ENCODE assay signal across 28 cellular contexts in the genomic region with DNA sequence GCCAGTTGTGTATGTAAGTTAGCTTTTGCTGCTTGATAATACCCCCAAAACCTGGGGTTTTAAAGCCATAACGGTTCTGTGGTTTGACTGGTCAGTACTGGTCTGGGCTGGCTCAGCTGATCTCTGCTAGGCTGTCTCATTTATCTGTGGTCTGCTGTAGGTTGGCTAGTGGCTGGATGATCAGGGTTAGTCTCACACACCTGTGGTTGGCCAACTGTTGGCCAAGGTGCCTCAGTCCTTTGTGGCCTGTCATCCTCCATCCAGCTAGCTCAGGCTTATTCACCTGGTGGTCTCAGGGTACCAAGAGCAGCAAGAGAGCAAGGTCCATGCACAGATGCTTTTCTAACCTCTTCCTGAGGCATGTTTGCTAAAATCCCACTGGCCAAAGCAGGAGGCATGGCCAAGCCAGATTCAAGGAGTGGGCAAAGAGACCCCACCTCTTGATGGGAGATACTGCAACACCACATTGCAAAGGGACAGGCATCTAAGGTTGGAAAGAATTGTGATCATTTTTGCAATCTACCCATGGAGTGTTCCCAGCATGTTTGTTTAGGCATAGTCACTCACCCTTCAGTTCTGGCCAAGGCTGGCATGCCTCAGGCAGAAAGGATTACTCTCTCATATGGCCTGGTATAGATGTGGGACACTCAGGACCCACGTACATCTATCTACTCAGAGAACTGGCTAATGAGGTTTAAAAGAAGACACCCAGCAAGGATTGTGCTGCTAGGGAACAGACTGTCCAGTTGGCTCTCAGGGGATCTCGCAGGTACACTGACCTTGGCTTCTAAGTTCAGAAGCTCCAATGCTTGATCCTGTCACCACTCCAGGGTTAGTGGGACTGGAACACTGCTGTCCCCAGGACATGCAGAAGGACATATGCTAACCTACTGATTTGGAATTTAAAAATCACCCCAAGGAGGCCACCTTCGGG.
DNase-seq lines count a peak whose midpoint lies in the region; ATAC-seq, FAIRE-seq and TF ChIP-seq lines count a peak whose summit lies in the region.
"Had no signal": no experiment of that assay in that cellular context is flagged by ENCODE, and none has a peak within 500 bp of the region (broad histone marks: within the 10 kb centered on the region; RNA-seq: fewer than 3 reads in every experiment).

No MANE protein-coding gene starts in this region.

- H3K9ac ChIP-seq in K562 (ENCODE audit: insufficient read depth in 1 of 2, low read depth in 2 of 2, low read length in 2 of 2) (no peak overlapping the region), stomach smooth muscle (ENCODE audit: low read length in 2 of 2) (no peak overlapping the region)
- H3K9ac ChIP-seq: BLaER1 treated with 17β-estradiol and CSF1 and Interleukin-3, amounts not matched to agents 10 nM and 100 nM; neural progenitor cell had no signal

- TF ChIP-seq EP300 in K562 (IDR thresholded peaks at IDR 0.05; ENCODE audit: low read length) = no peak

- no peak for FAIRE-seq in K562 (lab: Jason Lieb, UNC)

- TF ChIP-seq CTCF in LNCaP clone FGC (IDR thresholded peaks at IDR 0.05; ENCODE audit: control insufficient read depth, extremely low read depth, insufficient read depth) (no peak), K562 (IDR thresholded peaks at IDR 0.05 in 2 of 3, conservative IDR thresholded peaks at IDR 0.05 in 1 of 3; ENCODE audit: insufficient read depth in 2 of 3, low read depth in 1 of 3, low read length in 3 of 3) (no peak), lower lobe of right lung (IDR thresholded peaks at IDR 0.05) (no peak)

- intact Hi-C loops in K562 (cut with micrococcal nuclease) = no loop called here
- intact Hi-C loops in lower lobe of right lung (cut with DNase I) = no loop called here

- H3K9me3 ChIP-seq in K562 (replicated peaks; ENCODE audit: control insufficient read depth, insufficient read depth, low read depth, low read length) (no peaks in the 10 kb centered on the region), lower lobe of right lung (no peaks in the 10 kb centered on the region), stomach smooth muscle (ENCODE audit: control insufficient read depth in 2 of 2, low read length in 2 of 2) (no peaks in the 10 kb centered on the region)
- H3K9me3 ChIP-seq: BLaER1 treated with 17β-estradiol and CSF1 and Interleukin-3, amounts not matched to agents 10 nM and 100 nM had no signal

- H2AFZ ChIP-seq in K562 (ENCODE audit: low read depth, low read length) = no peak overlapping the region
- H2AFZ ChIP-seq: neural progenitor cell had no signal

- H3K36me3 Mint-ChIP-seq in T-cell = no peaks in the 10 kb centered on the region
- H3K36me3 Mint-ChIP-seq: memory B cell had no signal

- peaks cover 4% of the 10 kb centered on the region; the same call in 1 of the 2 replicates for H4K20me1 ChIP-seq in K562 (replicated peaks; ENCODE audit: control insufficient read depth, insufficient read depth, low read length)

- in situ Hi-C loops in K562 (cut with MboI) = no loop called here

- H3K27me3 Mint-ChIP-seq in T-cell = no peaks in the 10 kb centered on the region
- H3K27me3 Mint-ChIP-seq: memory B cell; stimulated activated naive CD8-positive, alpha-beta T cell treated with anti-CD3 and anti-CD28 coated beads, Interleukin-15, amount 100 ng/mL, for 72 hours had no signal

- DNase-seq in LNCaP clone FGC (ENCODE audit: low read depth) = peak; percentile 82
- no peak for DNase-seq in K562 (ENCODE audit: extremely low read depth in 1 of 4, low spot score in 3 of 4)
- DNase-seq in lower lobe of right lung = no peak
- no peak for DNase-seq in NCI-H2196 (lab: John Stamatoyannopoulos, UW; ENCODE audit: unreplicated experiment)
- DNase-seq in stimulated activated CD4-positive, alpha-beta T cell treated with anti-CD3 and anti-CD28 coated beads, Interleukin-2, amount 100 ng/mL, for 24 hours = no peak
- no peak for DNase-seq in T-cell
- DNase-seq: activated CD4-positive, alpha-beta T cell treated with anti-CD3 and anti-CD28 coated beads for 4 hours; activated CD8-positive, alpha-beta memory T cell treated with anti-CD3 and anti-CD28 coated beads for 24 hours; activated gamma-delta T cell; activated T-cell treated with anti-CD3 and anti-CD28 coated beads, Interleukin-2, amount 50 U/mL, for 1 hour; COR-L47; DMS53; GDM1; HCEC 1CT; Karpas-422; MV-4-11; NCI-H1436 treated with DMSO at 0.1 percent for 48 hours; NCI-H2107; NCI-H446; NCI-H774; stimulated activated naive CD8-positive, alpha-beta T cell treated with anti-CD3 and anti-CD28 coated beads, Interleukin-15, amount 100 ng/mL, for 72 hours; trophoblast cell had no signal

- H3K4me3 ChIP-seq in LNCaP clone FGC (ENCODE audit: low read depth, low read length) (no peak overlapping the region), K562 (no peak overlapping the region), lower lobe of right lung (no peak overlapping the region), stomach smooth muscle (ENCODE audit: low read length in 2 of 2) (no peak overlapping the region)
- H3K4me3 ChIP-seq: BLaER1 treated with 17β-estradiol and CSF1 and Interleukin-3, amounts not matched to agents 10 nM and 100 nM; neural progenitor cell had no signal

- H3K27me3 ChIP-seq in K562 (ENCODE audit: control insufficient read depth in 2 of 2, insufficient read depth in 2 of 2, low read length in 2 of 2) (peaks cover 37 to 74% of the 10 kb centered on the region in 2 experiments), lower lobe of right lung (ENCODE audit: low read depth) (no peaks in the 10 kb centered on the region), stomach smooth muscle (ENCODE audit: control insufficient read depth in 1 of 2, insufficient read depth in 2 of 2, low read length in 2 of 2) (no peaks in the 10 kb centered on the region)
- H3K27me3 ChIP-seq: BLaER1 treated with 17β-estradiol and CSF1 and Interleukin-3, amounts not matched to agents 10 nM and 100 nM; neural progenitor cell had no signal

- TF ChIP-seq RAD21 in K562 (CRISPR knock-in tag; conservative IDR thresholded peaks at IDR 0.05 in 1 of 2, IDR thresholded peaks at IDR 0.05 in 1 of 2) = no peak

- no peak overlapping the region for H3K27ac Mint-ChIP-seq in T-cell
- H3K27ac Mint-ChIP-seq: memory B cell; stimulated activated naive CD8-positive, alpha-beta T cell treated with anti-CD3 and anti-CD28 coated beads, Interleukin-15, amount 100 ng/mL, for 72 hours; T-helper 2 cell treated with Interferon-gamma antibody and Interleukin-4, amounts not matched to agents 5 μg/mL and 100 μg/mL, for 36 hours had no signal

- no peak overlapping the region for H3K4me2 ChIP-seq in K562 (ENCODE audit: insufficient read depth, low read length)
- H3K4me2 ChIP-seq: BLaER1 treated with 17β-estradiol and CSF1 and Interleukin-3, amounts not matched to agents 10 nM and 100 nM; neural progenitor cell had no signal

- no peak for TF ChIP-seq POLR2A in K562 (conservative IDR thresholded peaks at IDR 0.05)

- no peak overlapping the region for H3K27ac ChIP-seq in K562 (ENCODE audit: extremely low read depth, low read depth, low read length)
- H3K27ac ChIP-seq in lower lobe of right lung = no peak overlapping the region
- peak overlapping the region; percentile 58 for H3K27ac ChIP-seq in stomach smooth muscle (ENCODE audit: low read length)
- H3K27ac ChIP-seq: BLaER1 treated with 17β-estradiol and CSF1 and Interleukin-3, amounts not matched to agents 10 nM and 100 nM; HL-60; neural progenitor cell had no signal

- H3K4me1 ChIP-seq in K562 (replicated peaks in 1 of 2; ENCODE audit: control insufficient read depth in 2 of 2, insufficient read depth in 2 of 2, low read length in 2 of 2) (no peaks in the 10 kb centered on the region), lower lobe of right lung (peaks cover 31% of the 10 kb centered on the region), stomach smooth muscle (ENCODE audit: control insufficient read depth, insufficient read depth, low read length) (peaks cover 61% of the 10 kb centered on the region)
- H3K4me1 ChIP-seq: BLaER1 treated with 17β-estradiol and CSF1 and Interleukin-3, amounts not matched to agents 10 nM and 100 nM had no signal

- CTCF ChIA-PET in K562 (lab: Yijun Ruan, JAX; ENCODE audit: low intra/inter-chr PET ratio) = no interaction called here
- CTCF ChIA-PET in T-cell (lab: Charles Lee) = no interaction called here

- H3K9me3 Mint-ChIP-seq in T-cell = no peaks in the 10 kb centered on the region
- H3K9me3 Mint-ChIP-seq: memory B cell; neural progenitor cell; stimulated activated naive CD8-positive, alpha-beta T cell treated with anti-CD3 and anti-CD28 coated beads, Interleukin-15, amount 100 ng/mL, for 72 hours; T-helper 2 cell treated with Interferon-gamma antibody and Interleukin-4, amounts not matched to agents 5 μg/mL and 100 μg/mL, for 36 hours had no signal

- H3K9me1 ChIP-seq in K562 (ENCODE audit: control insufficient read depth, insufficient read depth, low read length) = no peaks in the 10 kb centered on the region

- no TSS peak for BruUV-seq in K562 (replicated peaks; lab: Mats Ljungman, UMichigan)

- no peak for ATAC-seq in K562
- peak; percentile 37 to 63 for ATAC-seq in lower lobe of right lung
- no peak for ATAC-seq in T-cell (replicated peaks in 1 of 4)
- ATAC-seq: stimulated activated naive CD8-positive, alpha-beta T cell treated with anti-CD3 and anti-CD28 coated beads, Interleukin-15, amount 100 ng/mL, for 72 hours had no signal

- POLR2A ChIA-PET in K562 (lab: Yijun Ruan, JAX) (no interaction called here), T-cell (lab: Charles Lee) (no interaction called here)

- no peaks in the 10 kb centered on the region for H3K36me3 ChIP-seq in K562 (ENCODE audit: control insufficient read depth, insufficient read depth, low read length)
- no peaks in the 10 kb centered on the region for H3K36me3 ChIP-seq in lower lobe of right lung
- H3K36me3 ChIP-seq in stomach smooth muscle (ENCODE audit: control insufficient read depth in 2 of 2, insufficient read depth in 2 of 2, low read length in 2 of 2) = no peaks in the 10 kb centered on the region
- H3K36me3 ChIP-seq: BLaER1 treated with 17β-estradiol and CSF1 and Interleukin-3, amounts not matched to agents 10 nM and 100 nM; neural progenitor cell had no signal

- H3K4me1 Mint-ChIP-seq in T-cell = no peaks in the 10 kb centered on the region
- H3K4me1 Mint-ChIP-seq: memory B cell; stimulated activated naive CD8-positive, alpha-beta T cell treated with anti-CD3 and anti-CD28 coated beads, Interleukin-15, amount 100 ng/mL, for 72 hours had no signal

- 2% methylated on average over 4 of the region's 4 CpGs for WGBS in K562 (ENCODE audit: insufficient coverage, low coverage, missing lambda C conversion rate)

- H3K79me2 ChIP-seq in K562 (ENCODE audit: control insufficient read depth, insufficient read depth, low read length) = no peaks in the 10 kb centered on the region

- no peak overlapping the region for H3K4me3 Mint-ChIP-seq in T-cell
- H3K4me3 Mint-ChIP-seq: memory B cell; neural progenitor cell; stimulated activated naive CD8-positive, alpha-beta T cell treated with anti-CD3 and anti-CD28 coated beads, Interleukin-15, amount 100 ng/mL, for 72 hours; T-helper 2 cell treated with Interferon-gamma antibody and Interleukin-4, amounts not matched to agents 5 μg/mL and 100 μg/mL, for 36 hours had no signal

TF ChIP-seq in K562, 482 proteins besides CTCF, POLR2A, EP300 and RAD21:
- TF ChIP-seq ATF7 (IDR thresholded peaks at IDR 0.05) (no peak), KLF16 (IDR thresholded peaks at IDR 0.05) (peak; percentile 64; the same call in 1 of the 2 replicates)
TF ChIP-seq in K562: peak in this region for 1.

Comparison
In these comparisons a context has a peak if more than half of its experiments do, and no peak if none do; other contexts are left out.
1. ATAC-seq: peak in lower lobe of right lung (2 of 2); none in K562 (single experiment) and T-cell (0 of 4).